ENCODE assay signal across 8 cellular contexts in genomic region chr3:58433400-58434169, GRCh38. TPM values are rescaled to one million over a fixed set of nuclear protein-coding genes. Genes with fewer than 3 reads are reported as not detected.
A peak's percentile ranks its signal among the peaks of the same experiment; 100 is the strongest.
DNase-seq lines count a peak whose midpoint lies in the region; ATAC-seq lines count a peak whose summit lies in the region.

Gene PDHB (minus strand): TSS chr3:58433832. CDS start chr3:58433809, 23 bp downstream.

- peak within 1 kb of the TSS; percentile 38 for H3K27ac ChIP-seq in epithelial cell of prostate

- peak; percentile 76 for DNase-seq in DMS 273 treated with DMSO at 0.1 percent for 48 hours (lab: John Stamatoyannopoulos, UW)
- peak; percentile 74 for DNase-seq in HuH-7 (ENCODE audit: low spot score)
- DNase-seq in OCI-M2 (lab: John Stamatoyannopoulos, UW; ENCODE audit: unreplicated experiment) = peak; percentile 70
- DNase-seq in activated T-cell treated with anti-CD3 and anti-CD28 coated beads for 4 hours = peak; percentile 82
- DNase-seq in epithelial cell of prostate (ENCODE audit: low read depth, low spot score) = peak; percentile 29
- DNase-seq in mucosa of gallbladder (ENCODE audit: low spot score) = peak; percentile 89
- DNase-seq in stimulated activated CD8-positive, alpha-beta memory T cell treated with anti-CD3 and anti-CD28 coated beads, Interleukin-4, amount 100 ng/mL, for 24 hours (ENCODE audit: low read depth) = peak; percentile 86

- peak; percentile 94 for ATAC-seq in GM21526 (IDR thresholded peaks at IDR 0.05; ENCODE audit: low FRiP score, unreplicated experiment)

RNA-seq across cellular contexts. Expression of gene PDHB, which starts in this region (rescaled TPM):
- 57.2 TPM for total RNA-seq in mucosa of gallbladder

Comparison
In these comparisons a context has a peak if more than half of its experiments do, and no peak if none do; other contexts are left out.
1. Peak in every context shown above with its lines: DNase-seq, ATAC-seq and H3K27ac ChIP-seq.
2. DNase-seq: peak in every context shown above with its lines; median percentile 89 in mucosa of gallbladder; 86 in stimulated activated CD8-positive, alpha-beta memory T cell treated with anti-CD3 and anti-CD28 coated beads, Interleukin-4, amount 100 ng/mL, for 24 hours; 82 in activated T-cell treated with anti-CD3 and anti-CD28 coated beads for 4 hours; 76 in DMS 273 treated with DMSO at 0.1 percent for 48 hours; 74 in HuH-7; 70 in OCI-M2; 29 in epithelial cell of prostate.